18 cellular contexts compared by ENCODE assay signal in the genomic region with DNA sequence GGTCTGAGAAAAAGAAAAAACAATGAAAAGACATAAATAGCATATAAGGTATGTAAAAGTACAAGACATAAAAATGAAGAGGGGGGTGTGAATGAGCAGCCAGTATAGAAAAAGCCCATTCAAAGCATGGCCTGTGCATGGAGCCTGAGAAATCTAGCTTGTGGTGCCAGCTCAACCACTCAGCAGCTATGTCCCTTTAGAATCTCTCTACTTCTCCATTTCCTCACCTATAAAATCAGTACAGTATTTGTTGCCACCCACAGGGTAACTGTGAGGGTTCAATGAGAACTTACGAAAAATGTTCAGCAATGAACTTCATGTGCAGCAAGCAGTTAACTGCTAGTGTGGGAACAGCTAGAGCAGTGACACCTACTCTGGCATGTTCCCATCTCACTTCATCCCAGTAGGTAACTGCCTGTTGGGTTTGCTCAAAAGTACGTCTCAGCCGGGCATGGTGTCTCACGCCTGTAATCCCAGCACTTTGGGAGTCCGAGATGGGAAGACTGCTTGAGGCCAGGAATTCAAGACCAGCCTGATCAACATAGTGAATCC. TPM values are rescaled to one million over a fixed set of nuclear protein-coding genes. Genes with fewer than 3 reads are reported as not detected.
DNase-seq lines count a peak whose midpoint lies in the region; ATAC-seq, FAIRE-seq and TF ChIP-seq lines count a peak whose summit lies in the region.
"Had no signal": no experiment of that assay in that cellular context is flagged by ENCODE, and none has a peak within 500 bp of the region (broad histone marks: within the 10 kb centered on the region; RNA-seq: fewer than 3 reads in every experiment).

No MANE protein-coding gene starts in this region.

- BruUV-seq in mammary epithelial cell (replicated peaks; lab: Mats Ljungman, UMichigan), result no TSS peak

- H3K27ac ChIP-seq in mammary epithelial cell (ENCODE audit: insufficient read depth, low read depth, low read length) (peak overlapping the region; percentile 46), breast epithelium (peak overlapping the region in 1 of 2 donors; percentile 55)
- H3K27ac ChIP-seq: ovary, SJSA1 had no signal

- peak; percentile 23 for FAIRE-seq in urothelium cell line (lab: Jason Lieb, UNC)

- no peak overlapping the region for H3K27ac Mint-ChIP-seq in activated CD8-positive, alpha-beta T cell treated with anti-CD3 and anti-CD28 coated beads for 36 hours
- no peak overlapping the region for H3K27ac Mint-ChIP-seq in naive thymus-derived CD8-positive, alpha-beta T cell

- no peak overlapping the region for H2AFZ ChIP-seq in mammary epithelial cell (ENCODE audit: low read depth, low read length)

- H3K4me3 Mint-ChIP-seq in activated CD8-positive, alpha-beta T cell treated with anti-CD3 and anti-CD28 coated beads for 36 hours, result no peak overlapping the region
- no peak overlapping the region for H3K4me3 Mint-ChIP-seq in naive thymus-derived CD8-positive, alpha-beta T cell

- POLR2A ChIA-PET in activated CD8-positive, alpha-beta T cell treated with anti-CD3 and anti-CD28 coated beads for 36 hours (lab: Charles Lee), result interaction anchor here (0.8 to 2.2 kb wide), 5 partner anchors 11 to 18 kb away, joined by 4 to 6 read pairs (median 4); no protein-coding TSS in a partner anchor
- POLR2A ChIA-PET in naive thymus-derived CD8-positive, alpha-beta T cell (lab: Charles Lee), result interaction anchor here (0.6 to 19.8 kb wide), 6 partner anchors 9 to 428 kb away, joined by 3 to 188 read pairs (median 4); a partner anchor contains a TSS

- H3K27me3 Mint-ChIP-seq in activated CD8-positive, alpha-beta T cell treated with anti-CD3 and anti-CD28 coated beads for 36 hours, result no peaks in the 10 kb centered on the region
- no peaks in the 10 kb centered on the region for H3K27me3 Mint-ChIP-seq in naive thymus-derived CD8-positive, alpha-beta T cell

- no peak for TF ChIP-seq CTCF in mammary epithelial cell (conservative IDR thresholded peaks at IDR 0.05 in 1 of 2, IDR thresholded peaks at IDR 0.05 in 1 of 2; ENCODE audit: extremely low read depth in 1 of 2, insufficient read depth in 1 of 2, low read depth in 1 of 2, low read length in 2 of 2)
- no peak for TF ChIP-seq CTCF in breast epithelium (IDR thresholded peaks at IDR 0.05)
- TF ChIP-seq CTCF in activated CD8-positive, alpha-beta T cell treated with anti-CD3 and anti-CD28 coated beads for 36 hours (IDR thresholded peaks at IDR 0.05), result no peak

- H3K36me3 Mint-ChIP-seq in activated CD8-positive, alpha-beta T cell treated with anti-CD3 and anti-CD28 coated beads for 36 hours (ENCODE audit: low read depth), result peaks cover 11% of the 10 kb centered on the region
- peaks cover 0 to 11% (median 4%) of the 10 kb centered on the region in 3 donors for H3K36me3 Mint-ChIP-seq in naive thymus-derived CD8-positive, alpha-beta T cell

- H3K4me1 ChIP-seq in mammary epithelial cell (ENCODE audit: insufficient read depth, low read length) (peaks cover 18% of the 10 kb centered on the region), breast epithelium (no peaks in the 10 kb centered on the region)
- H3K4me1 ChIP-seq: SJSA1 had no signal

- H3K27me3 ChIP-seq in mammary epithelial cell (ENCODE audit: insufficient read depth, low read length) (no peaks in the 10 kb centered on the region), breast epithelium (no peaks in the 10 kb centered on the region)
- H3K27me3 ChIP-seq: ovary, SJSA1 had no signal

- H3K9me3 Mint-ChIP-seq in activated CD8-positive, alpha-beta T cell treated with anti-CD3 and anti-CD28 coated beads for 36 hours, result peaks cover 1% of the 10 kb centered on the region
- peaks cover 0 to 7% (median 0%) of the 10 kb centered on the region in 9 donors for H3K9me3 Mint-ChIP-seq in naive thymus-derived CD8-positive, alpha-beta T cell

- H3K9ac ChIP-seq in mammary epithelial cell (ENCODE audit: insufficient read depth, low read length), result no peak overlapping the region

- no peak overlapping the region for H3K4me3 ChIP-seq in mammary epithelial cell (replicated peaks in 1 of 3; ENCODE audit: insufficient read depth in 1 of 3, low read depth in 2 of 3, low read length in 3 of 3)
- H3K4me3 ChIP-seq in breast epithelium, result no peak overlapping the region
- H3K4me3 ChIP-seq: mucosa of descending colon, ovary, SJSA1 had no signal

- WGBS in mammary epithelial cell (ENCODE audit: low coverage, missing lambda C conversion rate), result 93% methylated on average over 5 of the region's 5 CpGs

- H4K20me1 ChIP-seq in mammary epithelial cell (ENCODE audit: insufficient read depth, low read length), result no peaks in the 10 kb centered on the region

- dilution Hi-C loops in mammary epithelial cell (cut with HindIII; ENCODE audit: low sequenced_read_pairs), result no loop called here

- H3K9me3 ChIP-seq in mammary epithelial cell (replicated peaks; ENCODE audit: insufficient read depth, low read length), result no peaks in the 10 kb centered on the region
- H3K9me3 ChIP-seq in breast epithelium, result no peaks in the 10 kb centered on the region
- H3K9me3 ChIP-seq: mucosa of descending colon, ovary, SJSA1 had no signal

- in situ Hi-C loops in mammary epithelial cell (cut with MboI; ENCODE audit: low sequenced_read_pairs in 2 of 2) (no loop called here), ACHN (cut with HindIII; ENCODE audit: low pct_ligation_motif_present, low pct_unique_long_range_greater_than_20kb, low sequenced_read_pairs) (no loop called here)

- no peak for DNase-seq in mammary epithelial cell
- no peak for DNase-seq in breast epithelium (ENCODE audit: low spot score in 2 of 2)
- DNase-seq in activated CD8-positive, alpha-beta T cell treated with anti-CD3 and anti-CD28 coated beads for 36 hours, result no peak
- no peak for DNase-seq in naive thymus-derived CD8-positive, alpha-beta T cell
- no peak for DNase-seq in urothelium cell line (ENCODE audit: low spot score)
- no peak for DNase-seq in ACHN
- DNase-seq in cerebellar nuclear complex (lab: John Stamatoyannopoulos, UW), result no peak
- no peak for DNase-seq in NK-92 treated with Interleukin-12 subunit alpha and Interleukin-12 subunit beta, amount 100 ng/mL, for 24 hours (lab: John Stamatoyannopoulos, UW)
- DNase-seq: effector CD4-positive, alpha-beta T cell; GF-D8; hypothalamus; mucosa of descending colon; NCI-H510A; OCI-M1; ovary; stimulated activated naive CD4-positive, alpha-beta T cell treated with Interleukin-2 at 50 U/mL for 16 hours; T-helper 9 cell had no signal

- intact Hi-C loops in mammary epithelial cell (cut with micrococcal nuclease) (no loop called here), breast epithelium (cut with DNase I; ENCODE audit: low total_unique reads) (no loop called here)
- intact Hi-C loops in activated CD8-positive, alpha-beta T cell treated with anti-CD3 and anti-CD28 coated beads for 36 hours (cut with micrococcal nuclease), result no loop called here

- H3K36me3 ChIP-seq in mammary epithelial cell (ENCODE audit: insufficient read depth, low read length) (no peaks in the 10 kb centered on the region), breast epithelium (no peaks in the 10 kb centered on the region)
- H3K36me3 ChIP-seq: ovary, SJSA1 had no signal

- peaks cover 86% of the 10 kb centered on the region for H3K79me2 ChIP-seq in mammary epithelial cell (ENCODE audit: insufficient read depth, low read length)

- TF ChIP-seq POLR2A in breast epithelium (IDR thresholded peaks at IDR 0.05), result no peak

- CTCF ChIA-PET in mammary epithelial cell (lab: Charles Lee; ENCODE audit: low non-redundant PET), result interaction anchor here (0.6 kb wide), 1 partner anchor 162 kb away, joined by 3 read pairs; no protein-coding TSS in a partner anchor
- CTCF ChIA-PET in activated CD8-positive, alpha-beta T cell treated with anti-CD3 and anti-CD28 coated beads for 36 hours (lab: Charles Lee), result interaction anchor here (1.0 to 1.8 kb wide), 6 partner anchors 9 to 59 kb away, joined by 3 to 10 read pairs (median 4); no protein-coding TSS in a partner anchor

- peak; percentile 19 for ATAC-seq in activated CD8-positive, alpha-beta T cell treated with anti-CD3 and anti-CD28 coated beads for 36 hours
- peak; percentile 38 to 54 for ATAC-seq in naive thymus-derived CD8-positive, alpha-beta T cell
- ATAC-seq: mucosa of descending colon had no signal

- H3K4me1 Mint-ChIP-seq in activated CD8-positive, alpha-beta T cell treated with anti-CD3 and anti-CD28 coated beads for 36 hours (ENCODE audit: low read depth), result peaks cover 41% of the 10 kb centered on the region
- peaks cover 27 to 43% (median 38%) of the 10 kb centered on the region in 4 donors for H3K4me1 Mint-ChIP-seq in naive thymus-derived CD8-positive, alpha-beta T cell

- no peak overlapping the region for H3K4me2 ChIP-seq in mammary epithelial cell (ENCODE audit: insufficient read depth, low read depth, low read length)

RNA-seq across cellular contexts. Expression of a gene that starts 15.3 kb away (rescaled TPM):
- total RNA-seq in mammary epithelial cell (10 to 100 TPM; 25.8 to 35.7 TPM), breast epithelium (10 to 100 TPM; 49.5 to 64.8 (median 50.7) TPM)
- polyA plus RNA-seq in mammary epithelial cell, result 18.2 TPM
- polyA minus RNA-seq in mammary epithelial cell, result 10.1 TPM
- total RNA-seq in activated CD8-positive, alpha-beta T cell treated with anti-CD3 and anti-CD28 coated beads for 36 hours, result 10 to 100 TPM; 95.1 to 96.0 TPM
- total RNA-seq in naive thymus-derived CD8-positive, alpha-beta T cell, result 100 to 1,000 TPM; 415 to 423 TPM
- 100 to 1,000 TPM; 220 to 320 (median 243) TPM for polyA plus RNA-seq in naive thymus-derived CD8-positive, alpha-beta T cell

Comparison
In these comparisons a context has a peak if more than half of its experiments do, and no peak if none do; other contexts are left out.
1. RNA of a gene that starts 15.3 kb away (total RNA-seq): 415 to 423 TPM in naive thymus-derived CD8-positive, alpha-beta T cell; 95.1 to 96.0 TPM in activated CD8-positive, alpha-beta T cell treated with anti-CD3 and anti-CD28 coated beads for 36 hours, 49.5 to 64.8 TPM in breast epithelium and 25.8 to 35.7 TPM in mammary epithelial cell; every median in the first group is over 4 times any median in the second.